Comparison of ENCODE assay signal across 9 cellular contexts in genomic region chr1:21651214-21652042, GRCh38. TPM values are rescaled to one million over a fixed set of nuclear protein-coding genes. Genes with fewer than 3 reads are reported as not detected.
DNase-seq lines count a peak whose midpoint lies in the region; ATAC-seq, FAIRE-seq and TF ChIP-seq lines count a peak whose summit lies in the region.
"Had no signal": no experiment of that assay in that cellular context is flagged by ENCODE, and none has a peak within 500 bp of the region (broad histone marks: within the 10 kb centered on the region; RNA-seq: fewer than 3 reads in every experiment).

No MANE protein-coding gene starts in this region.

- CTCF ChIA-PET in K562 (lab: Yijun Ruan, JAX; ENCODE audit: low intra/inter-chr PET ratio): no interaction called here

- H3K4me3 ChIP-seq in RWPE2 (ENCODE audit: severe bottlenecking) (peak overlapping the region; percentile 29), K562 (peak overlapping the region; percentile 42)

- peak overlapping the region; percentile 49 to 95 for H3K9ac ChIP-seq in K562 (ENCODE audit: insufficient read depth in 1 of 2, low read depth in 2 of 2, low read length in 2 of 2)

- peaks cover 39% of the 10 kb centered on the region for H4K20me1 ChIP-seq in K562 (replicated peaks; ENCODE audit: control insufficient read depth, insufficient read depth, low read length)

- POLR2A ChIA-PET in K562 (lab: Yijun Ruan, JAX): interaction anchor here (0.5 to 1.5 kb wide), 5 partner anchors 12 to 388 kb away, joined by 3 to 5 read pairs (median 4); no protein-coding TSS in a partner anchor

- H3K9me3 ChIP-seq in RWPE2 (ENCODE audit: severe bottlenecking) (no peaks in the 10 kb centered on the region), K562 (replicated peaks; ENCODE audit: control insufficient read depth, insufficient read depth, low read depth, low read length) (no peaks in the 10 kb centered on the region)

- H3K36me3 ChIP-seq in RWPE2 (ENCODE audit: low read depth) (no peaks in the 10 kb centered on the region), K562 (ENCODE audit: control insufficient read depth, insufficient read depth, low read length) (peaks cover 16% of the 10 kb centered on the region; the same call in 2 of the 3 replicates)

- H3K4me2 ChIP-seq in K562 (ENCODE audit: insufficient read depth, low read length): peak overlapping the region; percentile 98

- no TSS peak for BruUV-seq in K562 (replicated peaks; lab: Mats Ljungman, UMichigan)

- no peak for TF ChIP-seq POLR2A in K562 (conservative IDR thresholded peaks at IDR 0.05)

- H3K27ac ChIP-seq in RWPE2 (ENCODE audit: poor library complexity, severe bottlenecking): no peak overlapping the region
- peak overlapping the region; percentile 54 for H3K27ac ChIP-seq in K562 (ENCODE audit: extremely low read depth, low read depth, low read length)

- WGBS in K562 (ENCODE audit: insufficient coverage, low coverage, missing lambda C conversion rate): 4% methylated on average over 42 of the region's 80 CpGs

- no peak for TF ChIP-seq EP300 in K562 (IDR thresholded peaks at IDR 0.05; ENCODE audit: low read length)

- TF ChIP-seq RAD21 in K562 (CRISPR knock-in tag; conservative IDR thresholded peaks at IDR 0.05 in 1 of 2, IDR thresholded peaks at IDR 0.05 in 1 of 2): no peak

- TF ChIP-seq CTCF in RWPE2 (IDR thresholded peaks at IDR 0.05; ENCODE audit: poor library complexity, severe bottlenecking) (no peak), K562 (IDR thresholded peaks at IDR 0.05 in 2 of 3, conservative IDR thresholded peaks at IDR 0.05 in 1 of 3; ENCODE audit: insufficient read depth in 2 of 3, low read depth in 1 of 3, low read length in 3 of 3) (no peak)

- peak; percentile 49; the same call in 2 of the 3 replicates for ATAC-seq in RWPE2 (ENCODE audit: low read depth)
- peak; percentile 82 for ATAC-seq in K562
- ATAC-seq in GM21526 (IDR thresholded peaks at IDR 0.05; ENCODE audit: low FRiP score, unreplicated experiment): no peak
- ATAC-seq in HG03354 (IDR thresholded peaks at IDR 0.05; ENCODE audit: poor library complexity, severe bottlenecking, unreplicated experiment): no peak

- H2AFZ ChIP-seq in K562 (ENCODE audit: low read depth, low read length): peak overlapping the region; percentile 91

- H3K27me3 ChIP-seq in RWPE2 (ENCODE audit: insufficient read depth, poor library complexity, severe bottlenecking) (no peaks in the 10 kb centered on the region), K562 (ENCODE audit: control insufficient read depth in 2 of 2, insufficient read depth in 2 of 2, low read length in 2 of 2) (no peaks in the 10 kb centered on the region; a peak in 1 of 5 replicates)

- H3K9me1 ChIP-seq in K562 (ENCODE audit: control insufficient read depth, insufficient read depth, low read length): peaks cover 7% of the 10 kb centered on the region

- H3K4me1 ChIP-seq in RWPE2 (ENCODE audit: insufficient read depth, poor library complexity, severe bottlenecking) (no peaks in the 10 kb centered on the region), K562 (replicated peaks in 1 of 2; ENCODE audit: control insufficient read depth in 2 of 2, insufficient read depth in 2 of 2, low read length in 2 of 2) (peaks cover 26 to 58% of the 10 kb centered on the region in 2 experiments; a peak in 4 of 5 replicates)

- in situ Hi-C loops in K562 (cut with MboI): loop anchor here (10.0 to 25.0 kb wide), 2 partner anchors 139 to 397 kb away; partner anchors contain the start of gene ALPL

- intact Hi-C loops in K562 (cut with micrococcal nuclease): no loop called here

- DNase-seq in NCI-H146 (lab: John Stamatoyannopoulos, UW) (peak; percentile 59), NCI-H146 treated with DMSO at 0.1 percent for 48 hours (lab: John Stamatoyannopoulos, UW; ENCODE audit: unreplicated experiment) (no peak), RWPE2 (ENCODE audit: low spot score) (no peak), K562 (ENCODE audit: extremely low read depth in 1 of 4, low spot score in 3 of 4) (peak; percentile 92 to 94 (median 92)), iPS-NIHi11 (ENCODE audit: low spot score) (peak; percentile 92)
- peak; percentile 51 for DNase-seq in stimulated activated CD4-positive, alpha-beta T cell treated with anti-CD3 and anti-CD28 coated beads, Interleukin-4, amount 100 ng/mL, for 1 hour
- DNase-seq: DND-41 had no signal

- peaks cover 14% of the 10 kb centered on the region for H3K79me2 ChIP-seq in K562 (ENCODE audit: control insufficient read depth, insufficient read depth, low read length)

- peak; percentile 77 for FAIRE-seq in K562 (lab: Jason Lieb, UNC)

TF ChIP-seq in K562, 482 proteins besides CTCF, POLR2A, EP300 and RAD21 (continues in another document):
- TF ChIP-seq PKNOX1 (IDR thresholded peaks at IDR 0.05): no peak

RNA-seq across cellular contexts. Expression of gene RAP1GAP, which starts 17.7 kb away (rescaled TPM):
- 41.9 and 97.0 TPM in 2 replicates for total RNA-seq in K562 (2011; cell fraction: chromatin; rRNA removed; ENCODE audit: low replicate concordance)
- 41.8 and 44.9 TPM in 2 replicates for total RNA-seq in K562 (2011; cell fraction: nucleolus; rRNA removed)
- 34.0 and 35.7 TPM in 2 replicates for total RNA-seq in K562 (2011; cell fraction: nucleoplasm; rRNA removed)
- total RNA-seq in K562 (2014; rRNA removed): 19.2 and 28.0 TPM in 2 replicates
- total RNA-seq in K562 (2014; rRNA removed; fragmentation: Illumina TruSeq; extraction: Trizol): 7.0 and 7.3 TPM in 2 replicates
- 9.5 and 9.7 TPM in 2 replicates for total RNA-seq in K562 (2015; rRNA removed; fragmentation: Illumina TruSeq; extraction: Trizol)
- total RNA-seq in K562 (2021): 30.2 and 31.0 TPM in 2 replicates
- 30.2 and 36.0 TPM in 2 replicates for polyA plus RNA-seq in K562 (2011; rRNA removed)
- polyA plus RNA-seq in K562 (2011; cell fraction: cytosol; rRNA removed): 27.3 and 36.3 TPM in 2 replicates
- polyA plus RNA-seq in K562 (2011; cell fraction: nucleus; rRNA removed): 68.0 and 110 TPM in 2 replicates
- polyA plus RNA-seq in K562 (2012): 23.3 and 41.5 TPM in 2 replicates
- 23.5 and 26.5 TPM in 2 replicates for polyA plus RNA-seq in K562 (2014; fragmentation: Illumina TruSeq; extraction: Trizol)
- under 1 TPM; 0.29 to 0.51 TPM for polyA plus RNA-seq in K562 (2014; fragmentation: Nextera tagmentation; extraction: Ambion mirVana)
- polyA plus RNA-seq in K562 (2014; rRNA removed): 21.7 and 22.3 TPM in 2 replicates
- polyA minus RNA-seq in K562 (2011; rRNA and poly(A)+ RNA removed): 25.4 and 27.5 TPM in 2 replicates
- polyA minus RNA-seq in K562 (2011; cell fraction: cytosol; rRNA and poly(A)+ RNA removed): 22.4 and 26.1 TPM in 2 replicates
- polyA minus RNA-seq in K562 (2011; cell fraction: nucleus; rRNA and poly(A)+ RNA removed): 26.9 and 27.0 TPM in 2 replicates

Comparison
In these comparisons a context has a peak if more than half of its experiments do, and no peak if none do; other contexts are left out.
1. DNase-seq: peak in NCI-H146 (single experiment), K562 (4 of 4), iPS-NIHi11 (single experiment) and stimulated activated CD4-positive, alpha-beta T cell treated with anti-CD3 and anti-CD28 coated beads, Interleukin-4, amount 100 ng/mL, for 1 hour (single experiment); none in NCI-H146 treated with DMSO at 0.1 percent for 48 hours (single experiment) and RWPE2 (single experiment).
2. ATAC-seq: peak in RWPE2 (single experiment) and K562 (single experiment); none in GM21526 (single experiment) and HG03354 (single experiment).